8 cellular contexts compared by ENCODE assay signal in the genomic region with DNA sequence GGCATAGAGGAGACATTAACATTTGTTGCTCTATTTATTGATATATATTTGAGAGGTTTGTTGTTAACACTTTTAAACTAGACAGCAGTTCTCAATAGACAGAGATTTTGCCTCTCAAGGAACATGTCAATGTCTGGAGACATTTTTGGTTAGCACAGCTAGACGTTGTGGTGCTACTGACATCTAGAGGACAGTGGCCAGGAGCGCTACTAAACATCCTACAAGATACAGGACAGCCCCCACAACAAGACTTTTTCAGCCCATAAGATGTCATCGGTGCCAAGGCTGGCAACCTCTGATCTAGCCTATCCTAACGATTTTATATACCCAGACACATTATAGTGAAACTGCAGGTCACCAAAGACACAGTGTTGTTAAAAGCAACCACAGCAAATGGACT.
DNase-seq lines count a peak whose midpoint lies in the region; ATAC-seq and TF ChIP-seq lines count a peak whose summit lies in the region.

No MANE protein-coding gene starts in this region.

- TF ChIP-seq POLR2A in erythroblast (IDR thresholded peaks at IDR 0.05; ENCODE audit: low read length) = no peak

- DNase-seq in AML-193 (lab: John Stamatoyannopoulos, UW) (peak; percentile 29 to 30), KBM-7 (peak; percentile 46), erythroblast (lab: John Stamatoyannopoulos, UW) (peak; percentile 1 to 47), NCI-H446 treated with DMSO at 0.1 percent for 48 hours (lab: John Stamatoyannopoulos, UW) (no peak), amniotic stem cell (lab: John Stamatoyannopoulos, UW) (no peak)

- in situ Hi-C loops in KBM-7 (cut with MboI; ENCODE audit: low pct_unique_long_range_greater_than_20kb, low sequenced_read_pairs) = no loop called here

- ATAC-seq in GM19397 (IDR thresholded peaks at IDR 0.05; ENCODE audit: unreplicated experiment) = peak; percentile 38
- no peak for ATAC-seq in HG03025 (IDR thresholded peaks at IDR 0.05; ENCODE audit: low FRiP score, unreplicated experiment)
- ATAC-seq in HG02973 (IDR thresholded peaks at IDR 0.05; ENCODE audit: unreplicated experiment) = no peak

Comparison
In these comparisons a context has a peak if more than half of its experiments do, and no peak if none do; other contexts are left out.
1. DNase-seq: peak in AML-193 (2 of 2), KBM-7 (single experiment) and erythroblast (2 of 2); none in NCI-H446 treated with DMSO at 0.1 percent for 48 hours (single experiment) and amniotic stem cell (single experiment).